In the genomic region with DNA sequence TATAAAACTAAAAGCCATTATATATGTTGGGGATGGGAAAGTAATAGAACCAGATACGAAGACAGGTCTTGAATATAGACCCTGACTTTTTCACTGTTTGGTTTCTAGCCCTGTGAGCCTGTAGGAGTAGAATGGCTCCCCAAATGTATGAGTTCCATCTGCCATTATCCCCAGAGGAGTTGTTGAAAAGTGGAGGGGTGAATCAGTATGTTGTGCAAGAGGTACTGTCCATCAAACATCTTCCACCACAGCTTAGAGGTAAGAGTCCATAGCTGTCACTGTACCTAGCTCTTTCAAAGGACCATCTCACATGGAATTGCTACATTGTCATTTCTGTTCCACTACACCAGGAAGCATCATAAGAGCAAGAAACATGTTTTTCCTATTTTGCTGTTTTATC, we compare ENCODE assay signal across 8 cellular contexts. TPM values are rescaled to one million over a fixed set of nuclear protein-coding genes. Genes with fewer than 3 reads are reported as not detected.
DNase-seq lines count a peak whose midpoint lies in the region; ATAC-seq and TF ChIP-seq lines count a peak whose summit lies in the region.

No MANE protein-coding gene starts in this region.

- H3K36me3 Mint-ChIP-seq in CD4-positive, alpha-beta memory T cell = peaks cover 7 to 32% of the 10 kb centered on the region in 2 donors
- peaks cover 5 to 17% of the 10 kb centered on the region in 2 donors for H3K36me3 Mint-ChIP-seq in naive B cell

- H3K4me3 ChIP-seq in CD4-positive, alpha-beta memory T cell (ENCODE audit: low read length in 2 of 2) = peak overlapping the region in 1 of 2 donors; percentile 99
- peak overlapping the region; percentile 70 for H3K4me3 ChIP-seq in astrocyte of the cerebellum (ENCODE audit: low read depth, low read length)

- intact Hi-C loops in CD4-positive, alpha-beta memory T cell (cut with micrococcal nuclease) = loop anchor here (2.0 kb wide), 1 partner anchor 168 kb away; the partner anchor contains the start of gene ING4

- peak overlapping the region; percentile 89 to 98 (median 96) for H3K4me3 Mint-ChIP-seq in CD4-positive, alpha-beta memory T cell
- peak overlapping the region; percentile 88 to 99 (median 97) for H3K4me3 Mint-ChIP-seq in naive B cell

- no peak for ATAC-seq in naive B cell (ENCODE audit: low read depth in 2 of 2)
- no peak for ATAC-seq in HG03457 (IDR thresholded peaks at IDR 0.05; ENCODE audit: unreplicated experiment)
- ATAC-seq in HG03378 (IDR thresholded peaks at IDR 0.05; ENCODE audit: unreplicated experiment) = no peak

- TF ChIP-seq CTCF in astrocyte of the cerebellum (IDR thresholded peaks at IDR 0.05; ENCODE audit: low read depth, low read length, missing control alignments) = no peak

- H3K9me3 ChIP-seq in CD4-positive, alpha-beta memory T cell (ENCODE audit: control insufficient read depth in 1 of 2, low read length in 2 of 2) = no peaks in the 10 kb centered on the region
- no peaks in the 10 kb centered on the region for H3K9me3 ChIP-seq in KOPT-K1 (ENCODE audit: insufficient read depth, low read length, poor library complexity, severe bottlenecking)

- H3K27ac ChIP-seq in CD4-positive, alpha-beta memory T cell (ENCODE audit: low read depth, low read length) = peak overlapping the region; percentile 87
- H3K27ac ChIP-seq in KOPT-K1 (ENCODE audit: low read depth, low read length, poor library complexity, severe bottlenecking) = peak overlapping the region; percentile 98

- POLR2A ChIA-PET in CD4-positive, alpha-beta memory T cell (lab: Charles Lee; ENCODE audit: partially characterized antibody) = interaction anchor here (0.5 to 7.8 kb wide), 10 partner anchors 12 to 195 kb away, joined by 4 to 97 read pairs (median 6); partner anchors contain the start of genes GAPDH, NOP2, TAPBPL and VAMP1

- H3K36me3 ChIP-seq in CD4-positive, alpha-beta memory T cell (ENCODE audit: insufficient read depth, low read length) = peaks cover 5% of the 10 kb centered on the region
- peaks cover 69% of the 10 kb centered on the region for H3K36me3 ChIP-seq in KOPT-K1 (ENCODE audit: insufficient read depth, low read length)

- DNase-seq in CD4-positive, alpha-beta memory T cell = no peak
- DNase-seq in astrocyte of the cerebellum (ENCODE audit: low read depth) = no peak
- no peak for DNase-seq in naive B cell
- DNase-seq in NCI-H146 (lab: John Stamatoyannopoulos, UW) = no peak
- no peak for DNase-seq in LoVo (ENCODE audit: low spot score)

- H3K27ac Mint-ChIP-seq in CD4-positive, alpha-beta memory T cell = peak overlapping the region; percentile 90 to 98 (median 96)
- H3K27ac Mint-ChIP-seq in naive B cell = peak overlapping the region in 1 of 6 donors; percentile 96

- peaks cover 26 to 46% (median 35%) of the 10 kb centered on the region in 4 donors for H3K4me1 Mint-ChIP-seq in CD4-positive, alpha-beta memory T cell
- H3K4me1 Mint-ChIP-seq in naive B cell = peaks cover 22 to 30% (median 28%) of the 10 kb centered on the region in 3 donors

- CTCF ChIA-PET in CD4-positive, alpha-beta memory T cell (lab: Charles Lee; ENCODE audit: partially characterized antibody) = interaction anchor here (0.8 to 3.1 kb wide), 8 partner anchors 11 to 72 kb away, joined by 3 to 24 read pairs (median 4); partner anchors contain the start of gene GAPDH

- no peaks in the 10 kb centered on the region for H3K27me3 ChIP-seq in CD4-positive, alpha-beta memory T cell (ENCODE audit: insufficient read depth, low read length)

- in situ Hi-C loops in astrocyte of the cerebellum (cut with HindIII; ENCODE audit: low sequenced_read_pairs) = no loop called here

- peaks cover 37% of the 10 kb centered on the region for H3K4me1 ChIP-seq in CD4-positive, alpha-beta memory T cell (ENCODE audit: insufficient read depth, low read length)

- no peaks in the 10 kb centered on the region for H3K27me3 Mint-ChIP-seq in CD4-positive, alpha-beta memory T cell
- no peaks in the 10 kb centered on the region for H3K27me3 Mint-ChIP-seq in naive B cell

- H3K9me3 Mint-ChIP-seq in CD4-positive, alpha-beta memory T cell = peaks cover 0 to 2% (median 0%) of the 10 kb centered on the region in 8 donors
- peaks cover 0 to 1% (median 0%) of the 10 kb centered on the region in 7 donors for H3K9me3 Mint-ChIP-seq in naive B cell

RNA-seq across cellular contexts. Expression of gene NCAPD2, which starts 1.1 kb away (rescaled TPM):
- total RNA-seq in CD4-positive, alpha-beta memory T cell = 10 to 100 TPM; 38.1 to 39.8 TPM
- polyA plus RNA-seq in CD4-positive, alpha-beta memory T cell = 10 to 100 TPM; 15.7 to 29.0 TPM
- 10 to 100 TPM; 13.3 to 25.5 (median 17.8) TPM for polyA plus RNA-seq in naive B cell (ENCODE audit: low read depth in 6 of 6)

RNA-seq across cellular contexts. Expression of gene MRPL51, which starts 1.9 kb away (rescaled TPM):
- 10 to 100 TPM; 85.1 to 89.2 TPM for total RNA-seq in CD4-positive, alpha-beta memory T cell
- polyA plus RNA-seq in CD4-positive, alpha-beta memory T cell = 100 to 1,000 TPM; 199 to 205 TPM
- polyA plus RNA-seq in naive B cell (ENCODE audit: low read depth in 6 of 6) = 100 to 1,000 TPM; 126 to 243 (median 176) TPM

RNA-seq across cellular contexts. Expression of gene VAMP1, which starts 24.5 kb away (rescaled TPM):
- total RNA-seq in CD4-positive, alpha-beta memory T cell = 100 to 1,000 TPM in 1 of 2 experiments, 10 to 100 TPM in 1; 97.7 to 101 TPM
- polyA plus RNA-seq in CD4-positive, alpha-beta memory T cell = 10 to 100 TPM; 10.3 to 12.1 TPM
- polyA plus RNA-seq in naive B cell (ENCODE audit: low read depth in 6 of 6) = 1 to 10 TPM; 1.7 to 6.7 (median 4.5) TPM

RNA-seq across cellular contexts. Expression of gene GAPDH, which starts 39.3 kb away (rescaled TPM):
- 100 to 1,000 TPM; 474 to 495 TPM for total RNA-seq in CD4-positive, alpha-beta memory T cell
- 1,000 to 10,000 TPM; 1,831 to 2,185 TPM for polyA plus RNA-seq in CD4-positive, alpha-beta memory T cell
- 1,000 to 10,000 TPM in 1 of 6 donors, 100 to 1,000 TPM in 5; 607 to 1,152 (median 779) TPM for polyA plus RNA-seq in naive B cell (ENCODE audit: low read depth in 6 of 6)

RNA-seq across cellular contexts. Expression of gene TAPBPL, which starts 43.1 kb away (rescaled TPM):
- total RNA-seq in CD4-positive, alpha-beta memory T cell = 10 to 100 TPM; 66.4 to 66.9 TPM
- 100 to 1,000 TPM; 102 to 116 TPM for polyA plus RNA-seq in CD4-positive, alpha-beta memory T cell
- 100 to 1,000 TPM in 3 of 6 donors, 10 to 100 TPM in 3; 61.0 to 128 (median 108) TPM for polyA plus RNA-seq in naive B cell (ENCODE audit: low read depth in 6 of 6)
